In the genomic region with DNA sequence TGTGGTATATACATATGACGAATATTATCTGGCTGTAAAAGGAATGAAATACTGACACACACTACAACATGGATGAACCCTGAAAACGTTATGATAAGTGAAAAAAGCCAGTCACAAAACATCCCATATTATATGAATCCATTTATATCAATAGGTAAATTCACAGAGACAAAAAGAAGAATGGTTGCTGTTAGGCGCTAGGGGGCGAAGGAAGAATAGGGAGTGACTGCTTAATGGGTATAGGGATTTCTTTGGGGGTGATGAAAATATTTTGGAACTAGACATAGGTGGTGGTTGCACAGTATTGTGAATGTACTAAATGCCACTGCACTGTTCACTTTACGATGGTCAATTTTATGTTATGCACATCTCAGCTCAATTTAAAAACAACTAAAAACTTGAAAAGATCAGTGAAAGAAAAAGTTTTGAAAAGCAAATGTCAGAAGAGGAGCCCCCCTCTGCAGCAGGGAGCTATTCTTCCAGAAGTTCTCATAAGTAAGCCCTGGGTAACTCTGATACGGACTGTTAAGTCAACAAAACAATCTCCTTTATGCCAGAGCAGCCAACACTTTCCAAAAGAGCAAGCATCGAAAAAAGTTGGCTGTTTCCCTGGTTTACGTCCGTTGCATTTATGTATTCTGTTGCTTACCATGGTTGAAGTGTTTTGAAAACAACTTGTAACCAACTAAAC, we compare ENCODE assay signal across 1 cellular context.
TF ChIP-seq lines count a peak whose summit lies in the region.

No MANE protein-coding gene starts in this region.

TF ChIP-seq in GM23338, 12 proteins besides CTCF, POLR2A, EP300 and RAD21 (continued from another document):
- TF ChIP-seq, protein P1, sequence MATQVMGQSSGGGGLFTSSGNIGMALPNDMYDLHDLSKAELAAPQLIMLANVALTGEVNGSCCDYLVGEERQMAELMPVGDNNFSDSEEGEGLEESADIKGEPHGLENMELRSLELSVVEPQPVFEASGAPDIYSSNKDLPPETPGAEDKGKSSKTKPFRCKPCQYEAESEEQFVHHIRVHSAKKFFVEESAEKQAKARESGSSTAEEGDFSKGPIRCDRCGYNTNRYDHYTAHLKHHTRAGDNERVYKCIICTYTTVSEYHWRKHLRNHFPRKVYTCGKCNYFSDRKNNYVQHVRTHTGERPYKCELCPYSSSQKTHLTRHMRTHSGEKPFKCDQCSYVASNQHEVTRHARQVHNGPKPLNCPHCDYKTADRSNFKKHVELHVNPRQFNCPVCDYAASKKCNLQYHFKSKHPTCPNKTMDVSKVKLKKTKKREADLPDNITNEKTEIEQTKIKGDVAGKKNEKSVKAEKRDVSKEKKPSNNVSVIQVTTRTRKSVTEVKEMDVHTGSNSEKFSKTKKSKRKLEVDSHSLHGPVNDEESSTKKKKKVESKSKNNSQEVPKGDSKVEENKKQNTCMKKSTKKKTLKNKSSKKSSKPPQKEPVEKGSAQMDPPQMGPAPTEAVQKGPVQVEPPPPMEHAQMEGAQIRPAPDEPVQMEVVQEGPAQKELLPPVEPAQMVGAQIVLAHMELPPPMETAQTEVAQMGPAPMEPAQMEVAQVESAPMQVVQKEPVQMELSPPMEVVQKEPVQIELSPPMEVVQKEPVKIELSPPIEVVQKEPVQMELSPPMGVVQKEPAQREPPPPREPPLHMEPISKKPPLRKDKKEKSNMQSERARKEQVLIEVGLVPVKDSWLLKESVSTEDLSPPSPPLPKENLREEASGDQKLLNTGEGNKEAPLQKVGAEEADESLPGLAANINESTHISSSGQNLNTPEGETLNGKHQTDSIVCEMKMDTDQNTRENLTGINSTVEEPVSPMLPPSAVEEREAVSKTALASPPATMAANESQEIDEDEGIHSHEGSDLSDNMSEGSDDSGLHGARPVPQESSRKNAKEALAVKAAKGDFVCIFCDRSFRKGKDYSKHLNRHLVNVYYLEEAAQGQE (IDR thresholded peaks at IDR 0.05; ENCODE audit: unreplicated experiment), result no peak
- no peak for TF ChIP-seq JUNB (IDR thresholded peaks at IDR 0.05; ENCODE audit: unreplicated experiment)
TF ChIP-seq in GM23338: peak in this region for 0.
